In the genomic region with DNA sequence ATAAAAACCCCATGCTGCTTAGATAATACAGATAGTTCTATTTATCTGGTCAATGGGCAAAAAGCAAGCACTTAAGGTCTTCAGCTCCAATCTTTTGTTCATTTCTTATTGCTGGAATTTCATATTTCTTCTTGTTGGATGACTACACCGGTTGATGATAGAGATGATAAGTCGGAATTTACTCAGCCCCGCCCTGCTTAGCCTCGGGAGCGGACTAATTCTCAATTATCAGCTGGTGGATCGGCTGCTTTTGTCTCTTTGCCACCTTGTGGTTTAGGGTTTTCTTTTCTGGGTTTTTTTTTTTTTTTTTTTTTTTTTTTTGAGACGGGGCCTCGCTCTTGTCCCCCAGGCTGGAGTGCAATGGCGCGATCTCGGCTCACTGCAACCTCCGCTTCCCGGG, we compare ENCODE assay signal across 1 cellular context. TPM values are rescaled to one million over a fixed set of nuclear protein-coding genes. Genes with fewer than 3 reads are reported as not detected.
"Had no signal": no experiment of that assay in that cellular context is flagged by ENCODE, and none has a peak within 500 bp of the region (broad histone marks: within the 10 kb centered on the region; RNA-seq: fewer than 3 reads in every experiment).

No MANE protein-coding gene starts in this region.

RNA-seq across cellular contexts. Expression of gene PTPN3, which starts 34.5 kb away (rescaled TPM):
- total RNA-seq: OCI-LY7 had no signal
